In the genomic region with DNA sequence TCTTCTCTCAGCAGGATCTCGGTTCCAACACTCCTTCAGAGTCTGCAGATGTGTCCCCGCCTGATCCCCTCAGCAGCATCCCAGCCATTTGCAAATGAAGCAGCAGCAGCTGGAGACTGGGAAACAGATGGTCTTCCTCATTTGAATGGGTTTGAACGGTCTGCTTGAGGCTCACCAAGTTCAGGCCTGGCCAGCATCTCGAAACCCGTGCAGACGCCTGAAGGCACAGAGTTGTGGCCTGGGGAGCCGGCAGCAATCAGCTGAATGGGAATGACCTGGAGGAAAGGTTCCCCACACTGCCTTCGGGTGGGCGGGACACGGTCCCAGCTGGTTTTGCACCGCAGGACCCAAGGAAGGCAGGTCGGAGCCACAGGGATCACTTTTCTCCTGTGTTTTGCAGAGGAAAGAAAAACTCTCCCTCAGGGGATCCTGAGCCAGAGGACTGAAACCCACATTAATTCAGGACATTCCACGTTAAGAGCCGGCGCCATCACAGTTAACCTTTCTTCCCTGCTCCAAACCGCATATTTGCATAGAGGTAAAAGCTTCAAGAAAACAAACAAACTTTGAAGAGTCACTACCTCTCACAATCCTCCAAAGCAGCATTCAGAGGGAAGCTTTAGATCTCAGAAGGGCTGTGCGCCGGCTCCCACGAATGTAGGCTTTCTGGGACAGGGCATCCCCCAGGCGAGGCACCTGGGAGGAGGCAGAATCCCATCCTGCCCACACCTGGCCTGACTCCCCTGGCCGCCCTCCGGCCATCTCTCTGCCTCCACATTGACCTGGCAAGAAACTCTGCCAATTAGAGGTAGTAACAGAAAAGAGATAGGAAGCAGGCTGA, we compare ENCODE assay signal across 15 cellular contexts. TPM values are rescaled to one million over a fixed set of nuclear protein-coding genes. Genes with fewer than 3 reads are reported as not detected.
DNase-seq lines count a peak whose midpoint lies in the region; TF ChIP-seq lines count a peak whose summit lies in the region.
"Had no signal": no experiment of that assay in that cellular context is flagged by ENCODE, and none has a peak within 500 bp of the region (broad histone marks: within the 10 kb centered on the region; RNA-seq: fewer than 3 reads in every experiment).

No MANE protein-coding gene starts in this region.

- DNase-seq in ELF-1 (ENCODE audit: low read depth, low spot score) (peak; percentile 96), NCI-H526 treated with DMSO at 0.1 percent for 48 hours (lab: John Stamatoyannopoulos, UW) (peak; percentile 80), glutamatergic neuron (peak; percentile 63), NCI-H748 (lab: John Stamatoyannopoulos, UW; ENCODE audit: unreplicated experiment) (no peak), cerebellar cortex (ENCODE audit: low spot score) (no peak), NCI-H2196 treated with DMSO at 0.1 percent for 48 hours (lab: John Stamatoyannopoulos, UW; ENCODE audit: unreplicated experiment) (no peak)
- no peak for DNase-seq in activated CD8-positive, alpha-beta memory T cell treated with anti-CD3 and anti-CD28 coated beads, Interleukin-2, amount 50 U/mL, for 4 hours
- DNase-seq: activated CD4-positive, alpha-beta memory T cell treated with anti-CD3 and anti-CD28 coated beads, Interleukin-2, amount 10 ng/mL, durations not matched to agents 7 days and 5 days; activated effector memory CD4-positive, alpha-beta T cell treated with Interleukin-2 at 50 U/mL for 16 hours; effector memory CD8-positive, alpha-beta T cell; KG1; RPMI8226; stimulated activated CD4-positive, alpha-beta T cell treated with anti-CD3 and anti-CD28 coated beads, Interleukin-15, amount 100 ng/mL, for 24 hours had no signal

- peak overlapping the region; percentile 67 for H3K4me3 Mint-ChIP-seq in glutamatergic neuron (ENCODE audit: unreplicated experiment)
- H3K4me3 Mint-ChIP-seq in nephron, result no peak overlapping the region
- H3K4me3 Mint-ChIP-seq: activated CD4-positive, alpha-beta memory T cell treated with anti-CD3 and anti-CD28 coated beads, Interleukin-2, amount 10 ng/mL, durations not matched to agents 7 days and 5 days; effector memory CD8-positive, alpha-beta T cell; T-helper 2 cell treated with Interferon-gamma antibody and Interleukin-4, amounts not matched to agents 5 μg/mL and 100 μg/mL, for 36 hours had no signal

- H3K4me1 Mint-ChIP-seq in glutamatergic neuron (ENCODE audit: low read depth, unreplicated experiment) (peaks cover 35% of the 10 kb centered on the region), nephron (peaks cover 34% of the 10 kb centered on the region)
- H3K4me1 Mint-ChIP-seq: activated CD4-positive, alpha-beta memory T cell treated with anti-CD3 and anti-CD28 coated beads, Interleukin-2, amount 10 ng/mL, durations not matched to agents 7 days and 5 days had no signal

- TF ChIP-seq CTCF in glutamatergic neuron (IDR thresholded peaks at IDR 0.05; ENCODE audit: partially characterized antibody, unreplicated experiment) (no peak), nephron (IDR thresholded peaks at IDR 0.05; ENCODE audit: unreplicated experiment in 3 of 3) (no peak)

- H3K27ac Mint-ChIP-seq in glutamatergic neuron (ENCODE audit: unreplicated experiment), result peak overlapping the region; percentile 80
- peak overlapping the region; percentile 2 to 84 (median 46) for H3K27ac Mint-ChIP-seq in nephron
- H3K27ac Mint-ChIP-seq: activated CD4-positive, alpha-beta memory T cell treated with anti-CD3 and anti-CD28 coated beads, Interleukin-2, amount 10 ng/mL, durations not matched to agents 7 days and 5 days; effector memory CD8-positive, alpha-beta T cell; T-helper 2 cell treated with Interferon-gamma antibody and Interleukin-4, amounts not matched to agents 5 μg/mL and 100 μg/mL, for 36 hours had no signal

- H3K9me3 Mint-ChIP-seq in glutamatergic neuron (ENCODE audit: unreplicated experiment), result peaks cover 2% of the 10 kb centered on the region
- no peaks in the 10 kb centered on the region for H3K9me3 Mint-ChIP-seq in nephron
- H3K9me3 Mint-ChIP-seq: activated CD4-positive, alpha-beta memory T cell treated with anti-CD3 and anti-CD28 coated beads, Interleukin-2, amount 10 ng/mL, durations not matched to agents 7 days and 5 days; effector memory CD8-positive, alpha-beta T cell; T-helper 2 cell treated with Interferon-gamma antibody and Interleukin-4, amounts not matched to agents 5 μg/mL and 100 μg/mL, for 36 hours had no signal

- H3K27me3 Mint-ChIP-seq in glutamatergic neuron (ENCODE audit: unreplicated experiment), result peaks cover 5% of the 10 kb centered on the region
- peaks cover 26% of the 10 kb centered on the region for H3K27me3 Mint-ChIP-seq in nephron (ENCODE audit: low read depth)
- H3K27me3 Mint-ChIP-seq: activated CD4-positive, alpha-beta memory T cell treated with anti-CD3 and anti-CD28 coated beads, Interleukin-2, amount 10 ng/mL, durations not matched to agents 7 days and 5 days had no signal

- H3K36me3 Mint-ChIP-seq in glutamatergic neuron (ENCODE audit: unreplicated experiment) (no peaks in the 10 kb centered on the region), nephron (ENCODE audit: low read depth) (peaks cover 27% of the 10 kb centered on the region)

RNA-seq across cellular contexts. Expression of a gene that starts 17.7 kb away (rescaled TPM):
- total RNA-seq in glutamatergic neuron (ENCODE audit: unreplicated experiment), result 7.4 TPM

Comparison
In these comparisons a context has a peak if more than half of its experiments do, and no peak if none do; other contexts are left out.
1. DNase-seq: peak in ELF-1 (single experiment), NCI-H526 treated with DMSO at 0.1 percent for 48 hours (single experiment) and glutamatergic neuron (single experiment); none in NCI-H748 (single experiment), cerebellar cortex (single experiment), NCI-H2196 treated with DMSO at 0.1 percent for 48 hours (single experiment) and activated CD8-positive, alpha-beta memory T cell treated with anti-CD3 and anti-CD28 coated beads, Interleukin-2, amount 50 U/mL, for 4 hours (single experiment).